In the genomic region with DNA sequence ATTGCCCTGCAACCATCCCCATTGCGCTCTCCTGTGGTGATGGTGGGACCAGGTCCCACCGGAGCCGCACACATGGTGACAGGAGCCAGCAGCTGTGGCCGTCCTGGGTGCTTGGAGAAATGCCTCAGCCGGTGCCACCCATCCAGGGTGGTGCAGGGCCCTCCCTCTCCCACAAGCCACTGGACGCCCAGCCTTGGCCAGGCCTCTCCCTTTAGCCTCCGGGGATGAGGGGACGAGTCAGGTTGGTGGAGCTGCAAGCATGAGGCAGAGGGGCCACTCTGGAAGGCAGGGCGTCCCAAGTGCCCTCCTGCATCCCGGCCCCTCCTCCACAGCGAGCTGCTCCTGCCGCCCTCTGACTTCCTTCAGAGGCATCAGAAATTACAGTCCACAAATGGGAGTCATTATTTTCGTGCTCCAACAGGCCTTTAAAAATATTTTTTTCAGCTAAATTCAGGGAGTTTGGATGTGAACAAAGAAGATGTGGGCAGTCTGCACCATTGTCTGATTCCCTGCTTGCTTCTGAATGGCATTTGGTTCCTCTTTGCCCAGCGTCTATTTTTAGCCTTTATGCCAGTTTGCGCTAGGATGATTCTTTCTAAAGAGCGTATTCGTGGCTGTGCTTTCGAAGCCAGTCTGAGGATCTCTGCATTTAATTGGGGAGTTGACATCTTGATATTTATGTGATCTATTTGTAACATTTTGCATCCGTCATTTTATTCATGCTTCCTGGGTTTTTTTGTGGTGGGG, we compare ENCODE assay signal across 1 cellular context.
TF ChIP-seq lines count a peak whose summit lies in the region.

No MANE protein-coding gene starts in this region.

TF ChIP-seq in H1, 55 proteins besides CTCF, POLR2A, EP300 and RAD21 (continued from another document):
- TF ChIP-seq, protein P1, sequence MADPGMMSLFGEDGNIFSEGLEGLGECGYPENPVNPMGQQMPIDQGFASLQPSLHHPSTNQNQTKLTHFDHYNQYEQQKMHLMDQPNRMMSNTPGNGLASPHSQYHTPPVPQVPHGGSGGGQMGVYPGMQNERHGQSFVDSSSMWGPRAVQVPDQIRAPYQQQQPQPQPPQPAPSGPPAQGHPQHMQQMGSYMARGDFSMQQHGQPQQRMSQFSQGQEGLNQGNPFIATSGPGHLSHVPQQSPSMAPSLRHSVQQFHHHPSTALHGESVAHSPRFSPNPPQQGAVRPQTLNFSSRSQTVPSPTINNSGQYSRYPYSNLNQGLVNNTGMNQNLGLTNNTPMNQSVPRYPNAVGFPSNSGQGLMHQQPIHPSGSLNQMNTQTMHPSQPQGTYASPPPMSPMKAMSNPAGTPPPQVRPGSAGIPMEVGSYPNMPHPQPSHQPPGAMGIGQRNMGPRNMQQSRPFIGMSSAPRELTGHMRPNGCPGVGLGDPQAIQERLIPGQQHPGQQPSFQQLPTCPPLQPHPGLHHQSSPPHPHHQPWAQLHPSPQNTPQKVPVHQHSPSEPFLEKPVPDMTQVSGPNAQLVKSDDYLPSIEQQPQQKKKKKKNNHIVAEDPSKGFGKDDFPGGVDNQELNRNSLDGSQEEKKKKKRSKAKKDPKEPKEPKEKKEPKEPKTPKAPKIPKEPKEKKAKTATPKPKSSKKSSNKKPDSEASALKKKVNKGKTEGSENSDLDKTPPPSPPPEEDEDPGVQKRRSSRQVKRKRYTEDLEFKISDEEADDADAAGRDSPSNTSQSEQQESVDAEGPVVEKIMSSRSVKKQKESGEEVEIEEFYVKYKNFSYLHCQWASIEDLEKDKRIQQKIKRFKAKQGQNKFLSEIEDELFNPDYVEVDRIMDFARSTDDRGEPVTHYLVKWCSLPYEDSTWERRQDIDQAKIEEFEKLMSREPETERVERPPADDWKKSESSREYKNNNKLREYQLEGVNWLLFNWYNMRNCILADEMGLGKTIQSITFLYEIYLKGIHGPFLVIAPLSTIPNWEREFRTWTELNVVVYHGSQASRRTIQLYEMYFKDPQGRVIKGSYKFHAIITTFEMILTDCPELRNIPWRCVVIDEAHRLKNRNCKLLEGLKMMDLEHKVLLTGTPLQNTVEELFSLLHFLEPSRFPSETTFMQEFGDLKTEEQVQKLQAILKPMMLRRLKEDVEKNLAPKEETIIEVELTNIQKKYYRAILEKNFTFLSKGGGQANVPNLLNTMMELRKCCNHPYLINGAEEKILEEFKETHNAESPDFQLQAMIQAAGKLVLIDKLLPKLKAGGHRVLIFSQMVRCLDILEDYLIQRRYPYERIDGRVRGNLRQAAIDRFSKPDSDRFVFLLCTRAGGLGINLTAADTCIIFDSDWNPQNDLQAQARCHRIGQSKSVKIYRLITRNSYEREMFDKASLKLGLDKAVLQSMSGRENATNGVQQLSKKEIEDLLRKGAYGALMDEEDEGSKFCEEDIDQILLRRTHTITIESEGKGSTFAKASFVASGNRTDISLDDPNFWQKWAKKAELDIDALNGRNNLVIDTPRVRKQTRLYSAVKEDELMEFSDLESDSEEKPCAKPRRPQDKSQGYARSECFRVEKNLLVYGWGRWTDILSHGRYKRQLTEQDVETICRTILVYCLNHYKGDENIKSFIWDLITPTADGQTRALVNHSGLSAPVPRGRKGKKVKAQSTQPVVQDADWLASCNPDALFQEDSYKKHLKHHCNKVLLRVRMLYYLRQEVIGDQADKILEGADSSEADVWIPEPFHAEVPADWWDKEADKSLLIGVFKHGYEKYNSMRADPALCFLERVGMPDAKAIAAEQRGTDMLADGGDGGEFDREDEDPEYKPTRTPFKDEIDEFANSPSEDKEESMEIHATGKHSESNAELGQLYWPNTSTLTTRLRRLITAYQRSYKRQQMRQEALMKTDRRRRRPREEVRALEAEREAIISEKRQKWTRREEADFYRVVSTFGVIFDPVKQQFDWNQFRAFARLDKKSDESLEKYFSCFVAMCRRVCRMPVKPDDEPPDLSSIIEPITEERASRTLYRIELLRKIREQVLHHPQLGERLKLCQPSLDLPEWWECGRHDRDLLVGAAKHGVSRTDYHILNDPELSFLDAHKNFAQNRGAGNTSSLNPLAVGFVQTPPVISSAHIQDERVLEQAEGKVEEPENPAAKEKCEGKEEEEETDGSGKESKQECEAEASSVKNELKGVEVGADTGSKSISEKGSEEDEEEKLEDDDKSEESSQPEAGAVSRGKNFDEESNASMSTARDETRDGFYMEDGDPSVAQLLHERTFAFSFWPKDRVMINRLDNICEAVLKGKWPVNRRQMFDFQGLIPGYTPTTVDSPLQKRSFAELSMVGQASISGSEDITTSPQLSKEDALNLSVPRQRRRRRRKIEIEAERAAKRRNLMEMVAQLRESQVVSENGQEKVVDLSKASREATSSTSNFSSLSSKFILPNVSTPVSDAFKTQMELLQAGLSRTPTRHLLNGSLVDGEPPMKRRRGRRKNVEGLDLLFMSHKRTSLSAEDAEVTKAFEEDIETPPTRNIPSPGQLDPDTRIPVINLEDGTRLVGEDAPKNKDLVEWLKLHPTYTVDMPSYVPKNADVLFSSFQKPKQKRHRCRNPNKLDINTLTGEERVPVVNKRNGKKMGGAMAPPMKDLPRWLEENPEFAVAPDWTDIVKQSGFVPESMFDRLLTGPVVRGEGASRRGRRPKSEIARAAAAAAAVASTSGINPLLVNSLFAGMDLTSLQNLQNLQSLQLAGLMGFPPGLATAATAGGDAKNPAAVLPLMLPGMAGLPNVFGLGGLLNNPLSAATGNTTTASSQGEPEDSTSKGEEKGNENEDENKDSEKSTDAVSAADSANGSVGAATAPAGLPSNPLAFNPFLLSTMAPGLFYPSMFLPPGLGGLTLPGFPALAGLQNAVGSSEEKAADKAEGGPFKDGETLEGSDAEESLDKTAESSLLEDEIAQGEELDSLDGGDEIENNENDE (IDR thresholded peaks at IDR 0.05; ENCODE audit: insufficient replicate concordance, low read length): no peak
- TF ChIP-seq MAFK (IDR thresholded peaks at IDR 0.05; ENCODE audit: low read depth, low read length) (no peak), CHD2 (IDR thresholded peaks at IDR 0.05; ENCODE audit: low read length) (no peak)
TF ChIP-seq in H1: peak in this region for 0.
